8 cellular contexts compared by ENCODE assay signal in the genomic region with DNA sequence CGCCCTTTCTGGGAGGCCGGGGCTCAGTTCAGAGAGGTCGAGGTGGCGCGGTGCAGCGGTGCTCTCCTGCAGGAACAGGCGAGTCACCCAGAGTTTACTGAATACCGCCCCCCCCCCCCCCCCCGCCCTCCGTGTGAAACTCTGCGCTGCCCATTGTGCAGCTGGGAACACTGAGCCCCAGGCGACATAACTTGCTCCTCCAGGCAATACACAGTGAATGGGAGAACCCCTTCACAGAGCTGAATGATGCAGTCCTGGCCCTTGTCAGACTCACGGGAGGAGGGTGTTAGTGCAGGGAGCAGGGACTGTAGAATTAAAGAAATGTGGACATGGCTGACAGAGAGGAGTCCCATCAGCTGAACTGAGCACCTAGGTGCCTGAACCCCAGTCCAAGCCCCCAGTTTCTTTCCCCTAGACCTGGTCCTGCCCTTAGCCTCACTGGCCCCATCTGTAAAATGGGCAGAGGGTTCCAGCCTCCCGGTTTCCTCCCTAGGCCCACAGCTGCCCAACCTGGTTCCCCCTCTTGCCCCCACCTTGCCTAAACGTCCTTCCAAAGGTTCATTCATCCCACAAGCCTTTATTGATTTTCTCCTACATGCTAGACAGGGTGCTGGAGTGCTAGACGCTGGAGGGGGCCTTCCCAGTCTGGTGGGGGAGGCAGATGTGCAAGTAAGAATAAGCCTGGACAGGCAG. TPM values are rescaled to one million over a fixed set of nuclear protein-coding genes. Genes with fewer than 3 reads are reported as not detected.
A peak's percentile ranks its signal among the peaks of the same experiment; 100 is the strongest.
DNase-seq lines count a peak whose midpoint lies in the region; ATAC-seq and TF ChIP-seq lines count a peak whose summit lies in the region.

No MANE protein-coding gene starts in this region.

- H3K9me3 ChIP-seq in upper lobe of left lung: no peaks in the 10 kb centered on the region

- TF ChIP-seq POLR2A in upper lobe of left lung (IDR thresholded peaks at IDR 0.05): no peak

- peaks cover 0 to 9% (median 0%) of the 10 kb centered on the region in 4 donors for H3K27me3 ChIP-seq in upper lobe of left lung

- ATAC-seq in upper lobe of left lung (ENCODE audit: low FRiP score in 2 of 2): no peak

- DNase-seq in activated T-cell treated with anti-CD3 and anti-CD28 coated beads, Interleukin-2, amount 50 U/mL, for 24 hours: no peak
- DNase-seq in activated T-cell treated with anti-CD3 and anti-CD28 coated beads for 4 hours: no peak
- no peak for DNase-seq in activated naive CD8-positive, alpha-beta T cell treated with anti-CD3 and anti-CD28 coated beads for 36 hours
- DNase-seq in left kidney (ENCODE audit: low read depth, low spot score): peak; percentile 44
- no peak for DNase-seq in upper lobe of left lung
- no peak for DNase-seq in epidermal melanocyte (ENCODE audit: insufficient read length, low spot score)
- no peak for DNase-seq in activated CD4-positive, alpha-beta T cell treated with anti-CD3 and anti-CD28 coated beads, Interleukin-2, amount 50 U/mL, for 4 hours
- DNase-seq in globus pallidus (ENCODE audit: low spot score): no peak

- no peak for TF ChIP-seq CTCF in upper lobe of left lung (IDR thresholded peaks at IDR 0.05)

- H3K27ac ChIP-seq in upper lobe of left lung: peak overlapping the region; percentile 62 to 80 (median 76)

- peaks cover 2% of the 10 kb centered on the region for H3K4me1 Mint-ChIP-seq in activated T-cell treated with anti-CD3 and anti-CD28 coated beads, Interleukin-2, amount 50 U/mL, for 24 hours (ENCODE audit: low read depth)
- H3K4me1 Mint-ChIP-seq in activated naive CD8-positive, alpha-beta T cell treated with anti-CD3 and anti-CD28 coated beads for 36 hours: no peaks in the 10 kb centered on the region

- peak overlapping the region; percentile 11 to 61 (median 55) for H3K4me3 ChIP-seq in upper lobe of left lung

- no peak overlapping the region for H3K27ac Mint-ChIP-seq in activated T-cell treated with anti-CD3 and anti-CD28 coated beads, Interleukin-2, amount 50 U/mL, for 24 hours
- H3K27ac Mint-ChIP-seq in activated naive CD8-positive, alpha-beta T cell treated with anti-CD3 and anti-CD28 coated beads for 36 hours: no peak overlapping the region

- peak overlapping the region; percentile 59 for H3K4me3 Mint-ChIP-seq in activated T-cell treated with anti-CD3 and anti-CD28 coated beads, Interleukin-2, amount 50 U/mL, for 24 hours
- peak overlapping the region; percentile 48 for H3K4me3 Mint-ChIP-seq in activated naive CD8-positive, alpha-beta T cell treated with anti-CD3 and anti-CD28 coated beads for 36 hours

- H3K36me3 Mint-ChIP-seq in activated T-cell treated with anti-CD3 and anti-CD28 coated beads, Interleukin-2, amount 50 U/mL, for 24 hours (ENCODE audit: low read depth): no peaks in the 10 kb centered on the region
- no peaks in the 10 kb centered on the region for H3K36me3 Mint-ChIP-seq in activated naive CD8-positive, alpha-beta T cell treated with anti-CD3 and anti-CD28 coated beads for 36 hours

- no peaks in the 10 kb centered on the region for H3K36me3 ChIP-seq in upper lobe of left lung

- no peak for TF ChIP-seq EP300 in upper lobe of left lung (IDR thresholded peaks at IDR 0.05)

- H3K4me1 ChIP-seq in upper lobe of left lung: peaks cover 16 to 26% (median 22%) of the 10 kb centered on the region in 4 donors

- 15 to 41% methylated on average over 7 to 14 of the region's 16 CpGs for WGBS in upper lobe of left lung, 2 donors

- peaks cover 67% of the 10 kb centered on the region for H3K27me3 Mint-ChIP-seq in activated T-cell treated with anti-CD3 and anti-CD28 coated beads, Interleukin-2, amount 50 U/mL, for 24 hours
- H3K27me3 Mint-ChIP-seq in activated naive CD8-positive, alpha-beta T cell treated with anti-CD3 and anti-CD28 coated beads for 36 hours: peaks cover 39% of the 10 kb centered on the region

- H3K9me3 Mint-ChIP-seq in activated T-cell treated with anti-CD3 and anti-CD28 coated beads, Interleukin-2, amount 50 U/mL, for 24 hours: no peaks in the 10 kb centered on the region
- no peaks in the 10 kb centered on the region for H3K9me3 Mint-ChIP-seq in activated naive CD8-positive, alpha-beta T cell treated with anti-CD3 and anti-CD28 coated beads for 36 hours

RNA-seq across cellular contexts. Expression of a gene that starts 0.8 kb away (rescaled TPM):
- total RNA-seq in activated naive CD8-positive, alpha-beta T cell treated with anti-CD3 and anti-CD28 coated beads for 36 hours: not detected
- 1 to 10 TPM; 3.9 to 6.8 (median 5.2) TPM for total RNA-seq in upper lobe of left lung

Comparison
In these comparisons a context has a peak if more than half of its experiments do, and no peak if none do; other contexts are left out.
1. RNA of a gene that starts 0.8 kb away (total RNA-seq): 3.9 to 6.8 TPM in upper lobe of left lung; not detected in activated naive CD8-positive, alpha-beta T cell treated with anti-CD3 and anti-CD28 coated beads for 36 hours; every median in the first group is over 4 times any median in the second.